Comparison of ENCODE assay signal across 3 cellular contexts in the genomic region with DNA sequence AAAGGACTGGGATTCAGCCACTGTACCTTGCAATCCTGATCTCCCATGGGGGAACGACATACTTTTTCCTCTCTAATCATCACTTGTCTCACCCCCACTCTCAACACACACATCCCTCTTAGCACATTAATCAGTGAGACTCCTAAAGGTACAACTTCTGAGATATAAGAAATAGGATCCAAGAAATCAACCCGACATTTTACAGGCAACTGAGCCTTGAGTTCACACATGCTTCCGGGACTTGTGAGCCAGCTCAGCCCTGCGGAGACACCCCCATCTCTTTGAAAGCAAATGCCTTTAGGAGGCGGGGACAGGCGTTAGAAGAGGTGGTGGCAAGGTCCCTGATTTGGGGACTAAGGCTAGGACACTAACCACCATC.
A peak's percentile ranks its signal among the peaks of the same experiment; 100 is the strongest.
TF ChIP-seq lines count a peak whose summit lies in the region.

No MANE protein-coding gene starts in this region.

TF ChIP-seq in SK-N-SH, 30 proteins besides CTCF, POLR2A, EP300 and RAD21:
- no peak for TF ChIP-seq FOSL2 (IDR thresholded peaks at IDR 0.05; ENCODE audit: borderline replicate concordance, low read depth)
- peak; percentile 24; the same call in 1 of the 2 replicates for TF ChIP-seq MAX (IDR thresholded peaks at IDR 0.05; ENCODE audit: low read depth)
- no peak for TF ChIP-seq JUND (IDR thresholded peaks at IDR 0.05)
- no peak for TF ChIP-seq FOXJ3 (CRISPR knock-in tag; IDR thresholded peaks at IDR 0.05)
- TF ChIP-seq MXI1 (IDR thresholded peaks at IDR 0.05; ENCODE audit: low read depth, low read length): peak; percentile 32; the same call in 1 of the 2 replicates
- no peak for TF ChIP-seq NRF1 (IDR thresholded peaks at IDR 0.05; ENCODE audit: low read depth, low read length)
- TF ChIP-seq, protein P1, sequence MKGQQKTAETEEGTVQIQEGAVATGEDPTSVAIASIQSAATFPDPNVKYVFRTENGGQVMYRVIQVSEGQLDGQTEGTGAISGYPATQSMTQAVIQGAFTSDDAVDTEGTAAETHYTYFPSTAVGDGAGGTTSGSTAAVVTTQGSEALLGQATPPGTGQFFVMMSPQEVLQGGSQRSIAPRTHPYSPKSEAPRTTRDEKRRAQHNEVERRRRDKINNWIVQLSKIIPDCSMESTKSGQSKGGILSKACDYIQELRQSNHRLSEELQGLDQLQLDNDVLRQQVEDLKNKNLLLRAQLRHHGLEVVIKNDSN (IDR thresholded peaks at IDR 0.05; ENCODE audit: borderline replicate concordance, low read depth): no peak
- TF ChIP-seq TCF12 (IDR thresholded peaks at IDR 0.05): no peak
- TF ChIP-seq TAF1 (IDR thresholded peaks at IDR 0.05; ENCODE audit: borderline replicate concordance, low read depth, low read length): no peak
- TF ChIP-seq, protein P2, sequence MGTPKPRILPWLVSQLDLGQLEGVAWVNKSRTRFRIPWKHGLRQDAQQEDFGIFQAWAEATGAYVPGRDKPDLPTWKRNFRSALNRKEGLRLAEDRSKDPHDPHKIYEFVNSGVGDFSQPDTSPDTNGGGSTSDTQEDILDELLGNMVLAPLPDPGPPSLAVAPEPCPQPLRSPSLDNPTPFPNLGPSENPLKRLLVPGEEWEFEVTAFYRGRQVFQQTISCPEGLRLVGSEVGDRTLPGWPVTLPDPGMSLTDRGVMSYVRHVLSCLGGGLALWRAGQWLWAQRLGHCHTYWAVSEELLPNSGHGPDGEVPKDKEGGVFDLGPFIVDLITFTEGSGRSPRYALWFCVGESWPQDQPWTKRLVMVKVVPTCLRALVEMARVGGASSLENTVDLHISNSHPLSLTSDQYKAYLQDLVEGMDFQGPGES (IDR thresholded peaks at IDR 0.05; ENCODE audit: low read depth, low read length): no peak
- no peak for TF ChIP-seq USF2 (IDR thresholded peaks at IDR 0.05; ENCODE audit: borderline replicate concordance, low read depth, low read length)
- no peak for TF ChIP-seq NFIC (IDR thresholded peaks at IDR 0.05; ENCODE audit: borderline replicate concordance)
- no peak for TF ChIP-seq SMC3 (IDR thresholded peaks at IDR 0.05; ENCODE audit: low read depth, low read length)
- TF ChIP-seq CHD2 (IDR thresholded peaks at IDR 0.05; ENCODE audit: low read length, partially characterized antibody): no peak
- TF ChIP-seq MEF2A (IDR thresholded peaks at IDR 0.05; ENCODE audit: borderline replicate concordance, low read depth): no peak

TF ChIP-seq in SK-N-SH treated with all-trans-retinoic acid at 6 μM for 48 hours, 23 proteins besides CTCF, POLR2A, EP300 and RAD21:
- no peak for TF ChIP-seq TOX (CRISPR knock-in tag; IDR thresholded peaks at IDR 0.05; ENCODE audit: borderline replicate concordance)
- TF ChIP-seq RARB (CRISPR knock-in tag; IDR thresholded peaks at IDR 0.05): no peak
- no peak for TF ChIP-seq ZFP3 (CRISPR knock-in tag; IDR thresholded peaks at IDR 0.05)
- TF ChIP-seq, protein P3, sequence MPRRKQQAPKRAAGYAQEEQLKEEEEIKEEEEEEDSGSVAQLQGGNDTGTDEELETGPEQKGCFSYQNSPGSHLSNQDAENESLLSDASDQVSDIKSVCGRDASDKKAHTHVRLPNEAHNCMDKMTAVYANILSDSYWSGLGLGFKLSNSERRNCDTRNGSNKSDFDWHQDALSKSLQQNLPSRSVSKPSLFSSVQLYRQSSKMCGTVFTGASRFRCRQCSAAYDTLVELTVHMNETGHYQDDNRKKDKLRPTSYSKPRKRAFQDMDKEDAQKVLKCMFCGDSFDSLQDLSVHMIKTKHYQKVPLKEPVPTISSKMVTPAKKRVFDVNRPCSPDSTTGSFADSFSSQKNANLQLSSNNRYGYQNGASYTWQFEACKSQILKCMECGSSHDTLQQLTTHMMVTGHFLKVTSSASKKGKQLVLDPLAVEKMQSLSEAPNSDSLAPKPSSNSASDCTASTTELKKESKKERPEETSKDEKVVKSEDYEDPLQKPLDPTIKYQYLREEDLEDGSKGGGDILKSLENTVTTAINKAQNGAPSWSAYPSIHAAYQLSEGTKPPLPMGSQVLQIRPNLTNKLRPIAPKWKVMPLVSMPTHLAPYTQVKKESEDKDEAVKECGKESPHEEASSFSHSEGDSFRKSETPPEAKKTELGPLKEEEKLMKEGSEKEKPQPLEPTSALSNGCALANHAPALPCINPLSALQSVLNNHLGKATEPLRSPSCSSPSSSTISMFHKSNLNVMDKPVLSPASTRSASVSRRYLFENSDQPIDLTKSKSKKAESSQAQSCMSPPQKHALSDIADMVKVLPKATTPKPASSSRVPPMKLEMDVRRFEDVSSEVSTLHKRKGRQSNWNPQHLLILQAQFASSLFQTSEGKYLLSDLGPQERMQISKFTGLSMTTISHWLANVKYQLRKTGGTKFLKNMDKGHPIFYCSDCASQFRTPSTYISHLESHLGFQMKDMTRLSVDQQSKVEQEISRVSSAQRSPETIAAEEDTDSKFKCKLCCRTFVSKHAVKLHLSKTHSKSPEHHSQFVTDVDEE (CRISPR knock-in tag; IDR thresholded peaks at IDR 0.05): no peak
- TF ChIP-seq GLIS3 (CRISPR knock-in tag; IDR thresholded peaks at IDR 0.05): no peak
- TF ChIP-seq TCF4 (CRISPR knock-in tag; IDR thresholded peaks at IDR 0.05; ENCODE audit: borderline replicate concordance): no peak
- TF ChIP-seq ZFP30 (CRISPR knock-in tag; IDR thresholded peaks at IDR 0.05): no peak
- TF ChIP-seq OSR1 (CRISPR knock-in tag; IDR thresholded peaks at IDR 0.05): no peak
- no peak for TF ChIP-seq ARNTL (CRISPR knock-in tag; IDR thresholded peaks at IDR 0.05; ENCODE audit: borderline replicate concordance, low read depth)
- TF ChIP-seq ZNF8 (CRISPR knock-in tag; IDR thresholded peaks at IDR 0.05): no peak
- TF ChIP-seq, protein P4, sequence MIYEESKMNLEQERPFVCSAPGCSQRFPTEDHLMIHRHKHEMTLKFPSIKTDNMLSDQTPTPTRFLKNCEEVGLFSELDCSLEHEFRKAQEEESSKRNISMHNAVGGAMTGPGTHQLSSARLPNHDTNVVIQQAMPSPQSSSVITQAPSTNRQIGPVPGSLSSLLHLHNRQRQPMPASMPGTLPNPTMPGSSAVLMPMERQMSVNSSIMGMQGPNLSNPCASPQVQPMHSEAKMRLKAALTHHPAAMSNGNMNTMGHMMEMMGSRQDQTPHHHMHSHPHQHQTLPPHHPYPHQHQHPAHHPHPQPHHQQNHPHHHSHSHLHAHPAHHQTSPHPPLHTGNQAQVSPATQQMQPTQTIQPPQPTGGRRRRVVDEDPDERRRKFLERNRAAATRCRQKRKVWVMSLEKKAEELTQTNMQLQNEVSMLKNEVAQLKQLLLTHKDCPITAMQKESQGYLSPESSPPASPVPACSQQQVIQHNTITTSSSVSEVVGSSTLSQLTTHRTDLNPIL (CRISPR knock-in tag; IDR thresholded peaks at IDR 0.05; ENCODE audit: low read depth): no peak
- TF ChIP-seq CSDC2 (CRISPR knock-in tag; IDR thresholded peaks at IDR 0.05): no peak
- TF ChIP-seq SNAI2 (CRISPR knock-in tag; IDR thresholded peaks at IDR 0.05): no peak
- TF ChIP-seq, protein P5, sequence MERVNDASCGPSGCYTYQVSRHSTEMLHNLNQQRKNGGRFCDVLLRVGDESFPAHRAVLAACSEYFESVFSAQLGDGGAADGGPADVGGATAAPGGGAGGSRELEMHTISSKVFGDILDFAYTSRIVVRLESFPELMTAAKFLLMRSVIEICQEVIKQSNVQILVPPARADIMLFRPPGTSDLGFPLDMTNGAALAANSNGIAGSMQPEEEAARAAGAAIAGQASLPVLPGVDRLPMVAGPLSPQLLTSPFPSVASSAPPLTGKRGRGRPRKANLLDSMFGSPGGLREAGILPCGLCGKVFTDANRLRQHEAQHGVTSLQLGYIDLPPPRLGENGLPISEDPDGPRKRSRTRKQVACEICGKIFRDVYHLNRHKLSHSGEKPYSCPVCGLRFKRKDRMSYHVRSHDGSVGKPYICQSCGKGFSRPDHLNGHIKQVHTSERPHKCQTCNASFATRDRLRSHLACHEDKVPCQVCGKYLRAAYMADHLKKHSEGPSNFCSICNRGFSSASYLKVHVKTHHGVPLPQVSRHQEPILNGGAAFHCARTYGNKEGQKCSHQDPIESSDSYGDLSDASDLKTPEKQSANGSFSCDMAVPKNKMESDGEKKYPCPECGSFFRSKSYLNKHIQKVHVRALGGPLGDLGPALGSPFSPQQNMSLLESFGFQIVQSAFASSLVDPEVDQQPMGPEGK (CRISPR knock-in tag; IDR thresholded peaks at IDR 0.05; ENCODE audit: borderline replicate concordance): no peak

TF ChIP-seq in HepG2, 621 proteins besides CTCF, POLR2A, EP300 and RAD21 (continued from another document):
- no peak for TF ChIP-seq CREM (IDR thresholded peaks at IDR 0.05)
- TF ChIP-seq CREM (CRISPR knock-in tag; IDR thresholded peaks at IDR 0.05): no peak
- TF ChIP-seq SOX6 (IDR thresholded peaks at IDR 0.05): no peak
- TF ChIP-seq SOX6 (CRISPR knock-in tag; IDR thresholded peaks at IDR 0.05): 0 out of 2 replicates have a peak, but pooled peaks have one; percentile 24
- peak; percentile 63 for TF ChIP-seq SAP130 (CRISPR knock-in tag; IDR thresholded peaks at IDR 0.05; ENCODE audit: low read depth)
- TF ChIP-seq SALL1 (CRISPR knock-in tag; IDR thresholded peaks at IDR 0.05): 0 out of 2 replicates have a peak, but pooled peaks have one; percentile 1
